8 cellular contexts compared by ENCODE assay signal in genomic region chr1:180230791-180231505, GRCh38. TPM values are rescaled to one million over a fixed set of nuclear protein-coding genes. Genes with fewer than 3 reads are reported as not detected.
A peak's percentile ranks its signal among the peaks of the same experiment; 100 is the strongest.
DNase-seq lines count a peak whose midpoint lies in the region; ATAC-seq and TF ChIP-seq lines count a peak whose summit lies in the region.

No MANE protein-coding gene starts in this region.

- peaks cover 38 to 42% of the 10 kb centered on the region in 2 donors for H3K27me3 Mint-ChIP-seq in natural killer cell treated with Interleukin-12 subunit alpha and Interleukin-12 subunit beta and Interleukin-15 and Interleukin-18, amount 100 ng/mL, for 72 hours

- peaks cover 8% of the 10 kb centered on the region for H3F3A ChIP-seq in SK-N-SH (replicated peaks; ENCODE audit: insufficient read depth)

- H3K27me3 ChIP-seq in SK-N-SH (ENCODE audit: insufficient read depth), result peaks cover 87% of the 10 kb centered on the region

- peaks cover 5 to 12% of the 10 kb centered on the region in 2 donors for H3K4me1 Mint-ChIP-seq in natural killer cell treated with Interleukin-12 subunit alpha and Interleukin-12 subunit beta and Interleukin-15 and Interleukin-18, amount 100 ng/mL, for 72 hours (ENCODE audit: low read depth in 2 of 2)

- no peak overlapping the region for H3K27ac ChIP-seq in SK-N-SH (ENCODE audit: low read depth in 2 of 2, low read length in 1 of 2)

- no peaks in the 10 kb centered on the region for H3K9me3 Mint-ChIP-seq in natural killer cell treated with Interleukin-12 subunit alpha and Interleukin-12 subunit beta and Interleukin-15 and Interleukin-18, amount 100 ng/mL, for 72 hours

- no peaks in the 10 kb centered on the region for H3K36me3 ChIP-seq in SK-N-SH (replicated peaks in 1 of 2; ENCODE audit: control insufficient read depth in 1 of 2, insufficient read depth in 2 of 2, low read length in 1 of 2)

- peak overlapping the region; percentile 82 for H2AFZ ChIP-seq in SK-N-SH (ENCODE audit: low read depth)

- peaks cover 0 to 25% of the 10 kb centered on the region in 2 experiments; a peak in 1 of 4 replicates for H3K4me1 ChIP-seq in SK-N-SH (ENCODE audit: control insufficient read depth in 1 of 2, insufficient read depth in 2 of 2, low read depth in 1 of 2, low read length in 1 of 2)

- H3K4me2 ChIP-seq in SK-N-SH, result peak overlapping the region; percentile 90

- H3K27ac Mint-ChIP-seq in natural killer cell treated with Interleukin-12 subunit alpha and Interleukin-12 subunit beta and Interleukin-15 and Interleukin-18, amount 100 ng/mL, for 72 hours, result no peak overlapping the region

- ATAC-seq in Right ventricle myocardium inferior (peak; percentile 43), Right ventricle myocardium superior (ENCODE audit: poor library complexity) (no peak), GM21825 (IDR thresholded peaks at IDR 0.05; ENCODE audit: unreplicated experiment) (no peak)
- no peak for ATAC-seq in natural killer cell treated with Interleukin-12 subunit alpha and Interleukin-12 subunit beta and Interleukin-15 and Interleukin-18, amount 100 ng/mL, for 72 hours

- H3K9me3 ChIP-seq in SK-N-SH, result no peaks in the 10 kb centered on the region

- peak overlapping the region; percentile 53 for H3K4me3 Mint-ChIP-seq in natural killer cell treated with Interleukin-12 subunit alpha and Interleukin-12 subunit beta and Interleukin-15 and Interleukin-18, amount 100 ng/mL, for 72 hours

- 0% methylated on average over 6 of the region's 65 CpGs for WGBS in SK-N-SH (ENCODE audit: low lambda C conversion rate)

- DNase-seq in Right ventricle myocardium inferior (ENCODE audit: missing footprints) (no peak), Right ventricle myocardium superior (no peak), SK-N-SH (peak; percentile 52), erythroblast (lab: John Stamatoyannopoulos, UW) (peak; percentile 24 to 42), NCI-H1105 (lab: John Stamatoyannopoulos, UW) (no peak), dedifferentiated amniotic fluid mesenchymal stem cell (ENCODE audit: extremely low spot score) (no peak)
- no peak for DNase-seq in natural killer cell treated with Interleukin-12 subunit alpha and Interleukin-12 subunit beta and Interleukin-15 and Interleukin-18, amount 100 ng/mL, for 72 hours (ENCODE audit: low spot score)

- H3K4me3 ChIP-seq in SK-N-SH (ENCODE audit: low read depth in 2 of 2, low read length in 1 of 2), result peak overlapping the region; percentile 50 to 62

- intact Hi-C loops in Right ventricle myocardium inferior (cut with DNase I) (no loop called here), Right ventricle myocardium superior (cut with DNase I) (no loop called here)

- no peak for TF ChIP-seq RAD21 in SK-N-SH (IDR thresholded peaks at IDR 0.05; ENCODE audit: low read length)

- H3K36me3 Mint-ChIP-seq in natural killer cell treated with Interleukin-12 subunit alpha and Interleukin-12 subunit beta and Interleukin-15 and Interleukin-18, amount 100 ng/mL, for 72 hours, result no peaks in the 10 kb centered on the region

- no peaks in the 10 kb centered on the region for H3K79me2 ChIP-seq in SK-N-SH (ENCODE audit: insufficient read depth)

- H4K20me1 ChIP-seq in SK-N-SH (ENCODE audit: insufficient read depth), result peaks cover 7% of the 10 kb centered on the region

- TF ChIP-seq POLR2A in erythroblast (IDR thresholded peaks at IDR 0.05; ENCODE audit: low read length), result no peak

- H3K9ac ChIP-seq in SK-N-SH, result no peak overlapping the region

- no peak for TF ChIP-seq EP300 in SK-N-SH (IDR thresholded peaks at IDR 0.05; ENCODE audit: borderline replicate concordance in 1 of 2, low read depth in 1 of 2, low read length in 1 of 2)

- CTCF ChIA-PET in SK-N-SH (lab: Yijun Ruan, JAX), result interaction anchor here (0.8 to 3.8 kb wide), 11 partner anchors 11 to 644 kb away, joined by 3 to 17 read pairs (median 4); no protein-coding TSS in a partner anchor

- TF ChIP-seq CTCF in SK-N-SH (IDR thresholded peaks at IDR 0.05), result no peak

- POLR2A ChIA-PET in SK-N-SH (lab: Yijun Ruan, JAX), result no interaction called here

- H3K9me2 ChIP-seq in SK-N-SH, result no peaks in the 10 kb centered on the region

TF ChIP-seq in SK-N-SH, 30 proteins besides CTCF, POLR2A, EP300 and RAD21:
- TF ChIP-seq JUND (IDR thresholded peaks at IDR 0.05) (no peak), EZH2phosphoT487 (IDR thresholded peaks at IDR 0.05; ENCODE audit: borderline replicate concordance, low read depth) (peak; percentile 54; the same call in 1 of the 2 replicates), MXI1 (IDR thresholded peaks at IDR 0.05; ENCODE audit: low read depth, low read length) (no peak)
TF ChIP-seq in SK-N-SH: peak in this region for 1.

RNA-seq across cellular contexts. Expression of gene LHX4, which starts 0.9 kb away (rescaled TPM):
- not detected for total RNA-seq in Right ventricle myocardium inferior
- total RNA-seq in Right ventricle myocardium superior, result not detected
- polyA plus RNA-seq in SK-N-SH (2012; rRNA removed), result not detected in 2 replicates
- polyA plus RNA-seq in SK-N-SH (2012; cell fraction: cytosol; rRNA removed), result not detected in 2 replicates
- polyA plus RNA-seq in SK-N-SH (2012; cell fraction: nucleus; rRNA removed), result 0.01 and 0.05 TPM in 2 replicates
- not detected for total RNA-seq in natural killer cell treated with Interleukin-12 subunit alpha and Interleukin-12 subunit beta and Interleukin-15 and Interleukin-18, amount 100 ng/mL, for 72 hours

Comparison
In these comparisons a context has a peak if more than half of its experiments do, and no peak if none do; other contexts are left out.
1. DNase-seq: peak in SK-N-SH (single experiment) and erythroblast (2 of 2); none in Right ventricle myocardium inferior (single experiment), Right ventricle myocardium superior (single experiment), natural killer cell treated with Interleukin-12 subunit alpha and Interleukin-12 subunit beta and Interleukin-15 and Interleukin-18, amount 100 ng/mL, for 72 hours (single experiment), NCI-H1105 (single experiment) and dedifferentiated amniotic fluid mesenchymal stem cell (single experiment).